1 cellular context compared by ENCODE assay signal in genomic region chr14:72614365-72614764, GRCh38.
TF ChIP-seq lines count a peak whose summit lies in the region.

No MANE protein-coding gene starts in this region.

TF ChIP-seq in IMR-90, 13 proteins besides CTCF, POLR2A, EP300 and RAD21 (continued from another document):
- TF ChIP-seq ELK1 (IDR thresholded peaks at IDR 0.05; ENCODE audit: borderline replicate concordance, low read depth, low read length) (no peak), RCOR1 (IDR thresholded peaks at IDR 0.05; ENCODE audit: insufficient replicate concordance, low read length) (no peak), FOS (IDR thresholded peaks at IDR 0.05; ENCODE audit: low read depth, low read length) (no peak), MAFK (IDR thresholded peaks at IDR 0.05; ENCODE audit: low read depth, low read length) (no peak), MAZ (IDR thresholded peaks at IDR 0.05; ENCODE audit: borderline replicate concordance, low read depth, low read length) (no peak), NFE2L2 (IDR thresholded peaks at IDR 0.05; ENCODE audit: low read depth, low read length) (no peak), RFX5 (IDR thresholded peaks at IDR 0.05; ENCODE audit: low read depth, low read length) (no peak)
TF ChIP-seq in IMR-90: peak in this region for 0.
